1 cellular context compared by ENCODE assay signal in the genomic region with DNA sequence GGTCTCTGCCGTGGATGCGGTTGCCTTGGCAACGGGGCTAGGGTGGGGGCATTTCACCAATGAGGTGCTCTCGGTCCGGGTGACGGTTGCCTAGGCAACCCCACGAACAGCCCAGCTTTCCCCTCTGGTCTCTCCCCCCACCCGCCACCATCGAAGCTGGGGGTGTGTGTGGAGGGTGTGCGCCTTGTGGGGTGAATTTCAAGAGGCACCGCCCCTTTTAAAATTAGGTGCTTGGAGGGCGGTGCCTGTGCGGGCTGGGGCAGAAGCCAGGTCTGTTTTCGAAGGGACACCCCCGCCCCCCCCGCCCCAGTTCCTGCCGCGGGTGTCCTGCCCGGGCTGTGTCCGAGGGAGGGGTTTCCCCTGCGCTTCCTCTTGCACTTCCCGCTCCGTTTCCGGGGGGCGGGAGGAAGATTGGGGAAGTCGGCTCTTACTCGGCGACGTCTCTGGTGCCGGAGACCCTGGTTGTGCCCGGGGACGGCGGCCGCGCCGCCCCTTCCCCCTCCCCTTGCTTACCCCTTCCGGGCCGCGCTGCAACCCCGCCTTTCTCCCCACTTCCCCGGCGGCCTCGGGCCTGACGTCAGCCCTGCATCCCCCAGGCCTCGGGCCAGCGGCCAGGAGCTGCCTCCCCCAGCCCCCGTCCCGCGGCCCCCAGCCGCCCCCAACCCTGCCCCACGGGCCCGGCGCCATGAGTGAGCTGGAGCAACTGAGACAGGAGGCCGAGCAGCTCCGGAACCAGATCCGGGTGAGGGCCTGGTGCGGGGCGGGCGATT.
TF ChIP-seq lines count a peak whose summit lies in the region.

No MANE protein-coding gene starts in this region.

TF ChIP-seq in GM12878, 131 proteins besides CTCF, POLR2A, EP300 and RAD21:
- no peak for TF ChIP-seq REST (IDR thresholded peaks at IDR 0.05; ENCODE audit: low read depth, low read length)
- peak; percentile 24; the same call in 1 of the 2 replicates for TF ChIP-seq DPF2 (IDR thresholded peaks at IDR 0.05)
- TF ChIP-seq STAT3 (IDR thresholded peaks at IDR 0.05; ENCODE audit: low read depth, low read length): no peak
- no peak for TF ChIP-seq JUND (IDR thresholded peaks at IDR 0.05; ENCODE audit: low read depth, low read length)
- TF ChIP-seq BMI1 (IDR thresholded peaks at IDR 0.05; ENCODE audit: borderline replicate concordance): peak; percentile 93
- TF ChIP-seq CBFB (IDR thresholded peaks at IDR 0.05; ENCODE audit: low read depth): 0 out of 2 replicates have a peak, but pooled peaks have one; percentile 34
- peak in 1 of 2 experiments; percentile 67; a peak in 2 of 3 replicates for TF ChIP-seq EGR1 (IDR thresholded peaks at IDR 0.05; ENCODE audit: borderline replicate concordance in 1 of 2, low read depth in 2 of 2, low read length in 2 of 2)
- peak; percentile 80 for TF ChIP-seq HDGF (IDR thresholded peaks at IDR 0.05)
- peak; percentile 89 for TF ChIP-seq IKZF1 (conservative IDR thresholded peaks at IDR 0.05)
- TF ChIP-seq SKIL (IDR thresholded peaks at IDR 0.05; ENCODE audit: low read depth, poor library complexity, severe bottlenecking): no peak
- TF ChIP-seq RUNX3 (IDR thresholded peaks at IDR 0.05; ENCODE audit: low read length): 0 out of 2 replicates have a peak, but pooled peaks have one; percentile 32
- TF ChIP-seq ZNF207 (IDR thresholded peaks at IDR 0.05; ENCODE audit: borderline replicate concordance): 0 out of 2 replicates have a peak, but pooled peaks have one; percentile 25
- TF ChIP-seq CHD2 (IDR thresholded peaks at IDR 0.05; ENCODE audit: borderline replicate concordance, low read depth, low read length): 0 out of 2 replicates have a peak, but pooled peaks have one; percentile 19
- 0 out of 2 replicates have a peak, but pooled peaks have one; percentile 9 for TF ChIP-seq RFX5 (IDR thresholded peaks at IDR 0.05; ENCODE audit: low read depth, low read length)
- TF ChIP-seq ZNF622 (IDR thresholded peaks at IDR 0.05): no peak
- TF ChIP-seq SREBF2 (IDR thresholded peaks at IDR 0.05; ENCODE audit: low read length): no peak
- TF ChIP-seq ETV6 (conservative IDR thresholded peaks at IDR 0.05 in 1 of 2, IDR thresholded peaks at IDR 0.05 in 1 of 2; ENCODE audit: borderline replicate concordance in 1 of 2, low read depth in 1 of 2): peak; percentile 73 to 97; a peak in 2 of 4 replicates
- 0 out of 2 replicates have a peak, but pooled peaks have one; percentile 19 for TF ChIP-seq ATF7 (IDR thresholded peaks at IDR 0.05; ENCODE audit: low read depth)
- no peak for TF ChIP-seq ZNF274 (IDR thresholded peaks at IDR 0.05; ENCODE audit: insufficient read depth, insufficient read length)
- TF ChIP-seq GABPA (IDR thresholded peaks at IDR 0.05; ENCODE audit: low read depth): no peak
- TF ChIP-seq BHLHE40 (IDR thresholded peaks at IDR 0.05; ENCODE audit: borderline replicate concordance in 1 of 2, low read depth in 2 of 2, low read length in 1 of 2): peak in 1 of 2 experiments; percentile 20; a peak in 1 of 4 replicates
- no peak for TF ChIP-seq NR2F1 (conservative IDR thresholded peaks at IDR 0.05)
- no peak for TF ChIP-seq CBX3 (IDR thresholded peaks at IDR 0.05; ENCODE audit: borderline replicate concordance, low read depth)
- TF ChIP-seq SPI1 (IDR thresholded peaks at IDR 0.05; ENCODE audit: borderline replicate concordance, insufficient read depth, low read depth, low read length): peak; percentile 64; the same call in 1 of the 2 replicates
- TF ChIP-seq TCF7 (IDR thresholded peaks at IDR 0.05; ENCODE audit: borderline replicate concordance): no peak
- peak; percentile 78 for TF ChIP-seq MXI1 (IDR thresholded peaks at IDR 0.05; ENCODE audit: low read depth, low read length)
- TF ChIP-seq, protein P1, sequence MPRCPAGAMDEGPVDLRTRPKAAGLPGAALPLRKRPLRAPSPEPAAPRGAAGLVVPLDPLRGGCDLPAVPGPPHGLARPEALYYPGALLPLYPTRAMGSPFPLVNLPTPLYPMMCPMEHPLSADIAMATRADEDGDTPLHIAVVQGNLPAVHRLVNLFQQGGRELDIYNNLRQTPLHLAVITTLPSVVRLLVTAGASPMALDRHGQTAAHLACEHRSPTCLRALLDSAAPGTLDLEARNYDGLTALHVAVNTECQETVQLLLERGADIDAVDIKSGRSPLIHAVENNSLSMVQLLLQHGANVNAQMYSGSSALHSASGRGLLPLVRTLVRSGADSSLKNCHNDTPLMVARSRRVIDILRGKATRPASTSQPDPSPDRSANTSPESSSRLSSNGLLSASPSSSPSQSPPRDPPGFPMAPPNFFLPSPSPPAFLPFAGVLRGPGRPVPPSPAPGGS (IDR thresholded peaks at IDR 0.05; ENCODE audit: borderline replicate concordance, insufficient read depth, low read depth, low read length, poor library complexity, severe bottlenecking): peak; percentile 31
- peak; percentile 54 for TF ChIP-seq CREB1 (IDR thresholded peaks at IDR 0.05; ENCODE audit: low read depth)
- TF ChIP-seq BACH1 (IDR thresholded peaks at IDR 0.05; ENCODE audit: borderline replicate concordance): peak; percentile 34; the same call in 1 of the 2 replicates
- 0 out of 2 replicates have a peak, but pooled peaks have one; percentile 4 for TF ChIP-seq NR2C1 (IDR thresholded peaks at IDR 0.05)
- peak; percentile 39; the same call in 1 of the 2 replicates for TF ChIP-seq NBN (IDR thresholded peaks at IDR 0.05)
TF ChIP-seq in GM12878: peak in this region for 20.
